Comparison of ENCODE assay signal across 23 cellular contexts in genomic region chr1:226417350-226417749, GRCh38.
"Had no signal": no experiment of that assay in that cellular context is flagged by ENCODE, and none has a peak within 500 bp of the region (broad histone marks: within the 10 kb centered on the region; RNA-seq: fewer than 3 reads in every experiment).

No MANE protein-coding gene starts in this region.

- H3K36me3 ChIP-seq: brain microvascular endothelial cell, esophagus squamous epithelium, gastroesophageal sphincter, heart right ventricle had no signal

- DNase-seq: activated CD4-positive, alpha-beta memory T cell treated with anti-CD3 and anti-CD28 coated beads for 36 hours; activated CD4-positive, alpha-beta T cell treated with anti-CD3 and anti-CD28 coated beads for 36 hours; activated CD4-positive, alpha-beta T cell treated with anti-CD3 and anti-CD28 coated beads, Interleukin-2, amount 10 ng/mL, durations not matched to agents 24 days and 14 days; activated CD4-positive, CD25-positive, alpha-beta regulatory T cell; activated CD4-positive, CD25-positive, alpha-beta regulatory T cell treated with anti-CD3 and anti-CD28 coated beads, Interleukin-2, amount 50 U/mL, for 72 hours; activated CD8-positive, alpha-beta T cell treated with anti-CD3 and anti-CD28 coated beads, Interleukin-2, amount 10 ng/mL, durations not matched to agents 7 days and 5 days; activated gamma-delta T cell treated with Interleukin-2 at 50 U/mL for 16 hours; activated naive CD4-positive, alpha-beta T cell treated with anti-CD3 and anti-CD28 coated beads, Interleukin-2, amount 50 U/mL, for 16 hours; activated naive CD4-positive, alpha-beta T cell treated with Interleukin-2 at 50 U/mL for 16 hours; activated T-cell treated with anti-CD3 and anti-CD28 coated beads for 4 hours; activated T-cell treated with anti-CD3 and anti-CD28 coated beads, Interleukin-2, amount 50 U/mL, for 24 hours; activated T-cell treated with anti-CD3 and anti-CD28 coated beads, Interleukin-2, amount 50 U/mL, for 72 hours; amniotic stem cell; brain microvascular endothelial cell; cortex of kidney; dermis blood vessel endothelial cell; effector CD4-positive, alpha-beta T cell; esophagus squamous epithelium; foreskin melanocyte; heart right ventricle had no signal

- H3K36me3 Mint-ChIP-seq: activated CD4-positive, alpha-beta memory T cell treated with anti-CD3 and anti-CD28 coated beads for 36 hours; activated naive CD8-positive, alpha-beta T cell had no signal

- H3K4me3 Mint-ChIP-seq: activated CD4-positive, alpha-beta memory T cell treated with anti-CD3 and anti-CD28 coated beads for 36 hours; activated CD4-positive, alpha-beta T cell treated with anti-CD3 and anti-CD28 coated beads for 36 hours; activated CD4-positive, alpha-beta T cell treated with anti-CD3 and anti-CD28 coated beads, Interleukin-2, amount 10 ng/mL, durations not matched to agents 24 days and 14 days; activated CD8-positive, alpha-beta T cell treated with anti-CD3 and anti-CD28 coated beads, Interleukin-2, amount 10 ng/mL, durations not matched to agents 7 days and 5 days; activated naive CD8-positive, alpha-beta T cell; activated T-cell treated with anti-CD3 and anti-CD28 coated beads, Interleukin-2, amount 50 U/mL, for 24 hours; activated T-cell treated with anti-CD3 and anti-CD28 coated beads, Interleukin-2, amount 50 U/mL, for 72 hours had no signal

- H3K4me1 ChIP-seq: esophagus squamous epithelium, gastroesophageal sphincter, heart right ventricle had no signal

- H3K27me3 ChIP-seq: brain microvascular endothelial cell, esophagus squamous epithelium, gastroesophageal sphincter, heart right ventricle had no signal

- H3K27me3 Mint-ChIP-seq: activated CD4-positive, alpha-beta T cell treated with anti-CD3 and anti-CD28 coated beads for 36 hours; activated naive CD8-positive, alpha-beta T cell; activated T-cell treated with anti-CD3 and anti-CD28 coated beads, Interleukin-2, amount 50 U/mL, for 24 hours had no signal

- H3K27ac ChIP-seq: brain microvascular endothelial cell, epithelial cell of prostate, esophagus squamous epithelium, gastroesophageal sphincter, heart right ventricle had no signal

- ATAC-seq: activated CD4-positive, alpha-beta T cell treated with anti-CD3 and anti-CD28 coated beads for 36 hours; activated CD8-positive, alpha-beta T cell treated with anti-CD3 and anti-CD28 coated beads, Interleukin-2, amount 10 ng/mL, durations not matched to agents 7 days and 5 days; activated T-cell treated with anti-CD3 and anti-CD28 coated beads, Interleukin-2, amount 50 U/mL, for 72 hours; gastroesophageal sphincter; heart right ventricle had no signal

- H3K9me3 ChIP-seq: esophagus squamous epithelium, gastroesophageal sphincter, heart right ventricle had no signal

- H3K9me3 Mint-ChIP-seq: activated CD4-positive, alpha-beta memory T cell treated with anti-CD3 and anti-CD28 coated beads for 36 hours; activated CD4-positive, alpha-beta T cell treated with anti-CD3 and anti-CD28 coated beads, Interleukin-2, amount 10 ng/mL, durations not matched to agents 24 days and 14 days; activated T-cell treated with anti-CD3 and anti-CD28 coated beads, Interleukin-2, amount 50 U/mL, for 24 hours; activated T-cell treated with anti-CD3 and anti-CD28 coated beads, Interleukin-2, amount 50 U/mL, for 72 hours had no signal

- H3K27ac Mint-ChIP-seq: activated CD4-positive, alpha-beta memory T cell treated with anti-CD3 and anti-CD28 coated beads for 36 hours; activated CD4-positive, alpha-beta T cell treated with anti-CD3 and anti-CD28 coated beads for 36 hours; activated CD4-positive, alpha-beta T cell treated with anti-CD3 and anti-CD28 coated beads, Interleukin-2, amount 10 ng/mL, durations not matched to agents 24 days and 14 days; activated CD8-positive, alpha-beta T cell treated with anti-CD3 and anti-CD28 coated beads, Interleukin-2, amount 10 ng/mL, durations not matched to agents 7 days and 5 days; activated naive CD8-positive, alpha-beta T cell; activated T-cell treated with anti-CD3 and anti-CD28 coated beads, Interleukin-2, amount 50 U/mL, for 24 hours; activated T-cell treated with anti-CD3 and anti-CD28 coated beads, Interleukin-2, amount 50 U/mL, for 72 hours had no signal

- H3K4me1 Mint-ChIP-seq: activated CD4-positive, alpha-beta T cell treated with anti-CD3 and anti-CD28 coated beads, Interleukin-2, amount 10 ng/mL, durations not matched to agents 24 days and 14 days had no signal

- H3K4me3 ChIP-seq: esophagus squamous epithelium, gastroesophageal sphincter, heart right ventricle had no signal
